ENCODE assay signal across 19 cellular contexts in the genomic region with DNA sequence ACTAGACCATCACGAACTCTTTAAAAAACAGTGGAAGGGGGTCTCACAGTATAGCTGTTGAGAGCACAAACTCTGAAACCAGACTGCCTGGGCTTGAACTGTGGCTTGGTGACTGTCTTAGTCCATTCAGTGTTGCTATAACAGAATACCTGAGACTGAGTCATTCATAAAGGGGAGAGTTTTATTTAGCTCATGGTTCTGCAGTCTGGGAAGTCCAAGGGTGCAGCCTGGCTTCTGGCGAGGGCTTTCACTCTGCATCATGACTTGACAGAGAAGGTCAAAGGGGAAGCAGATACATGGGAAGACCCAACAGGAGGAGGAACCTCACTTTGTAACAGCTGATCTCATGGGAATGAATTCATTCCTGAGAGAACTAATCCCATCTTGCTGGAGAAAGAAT.
"Had no signal": no experiment of that assay in that cellular context is flagged by ENCODE, and none has a peak within 500 bp of the region (broad histone marks: within the 10 kb centered on the region; RNA-seq: fewer than 3 reads in every experiment).

No MANE protein-coding gene starts in this region.

- ATAC-seq: gastrocnemius medialis; heart right ventricle; left lobe of liver; natural killer cell; stimulated activated memory B cell treated with anti-CD40 and anti-IgM and Interleukin-4, amounts not matched to agents 10 μg/mL and 1 μg/mL and 100 μg/mL, for 72 hours had no signal

- H3K27ac ChIP-seq: dorsolateral prefrontal cortex, gastrocnemius medialis, heart right ventricle, right atrium auricular region, stomach, thoracic aorta, transverse colon had no signal

- DNase-seq: cortex of kidney; dorsolateral prefrontal cortex; effector CD8-positive, alpha-beta T cell; gastrocnemius medialis; heart right ventricle; hypothalamus; kidney glomerular epithelial cell; natural killer cell; posterior cingulate gyrus; stimulated activated CD4-positive, alpha-beta T cell treated with anti-CD3 and anti-CD28 coated beads, Interleukin-1b, Interleukin-23, amount 100 ng/mL, for 48 hours; stimulated activated CD4-positive, alpha-beta T cell treated with anti-CD3 and anti-CD28 coated beads, Interleukin-4, amount 100 ng/mL, for 24 hours; stomach; substantia nigra; transverse colon had no signal

- H3K27me3 ChIP-seq: gastrocnemius medialis, heart right ventricle, right atrium auricular region, stomach, transverse colon had no signal

- H3K9me3 ChIP-seq: right atrium auricular region had no signal

- FAIRE-seq: islet of Langerhans had no signal

- H3K4me1 ChIP-seq: stomach had no signal

- H3K36me3 ChIP-seq: gastrocnemius medialis, heart right ventricle, right atrium auricular region, stomach, thoracic aorta, transverse colon had no signal

- H3K4me3 ChIP-seq: dorsolateral prefrontal cortex, gastrocnemius medialis, heart right ventricle, right atrium auricular region, stomach, thoracic aorta, transverse colon had no signal
